Comparison of ENCODE assay signal across 8 cellular contexts in genomic region chr1:10475510-10475909, GRCh38. TPM values are rescaled to one million over a fixed set of nuclear protein-coding genes. Genes with fewer than 3 reads are reported as not detected.
DNase-seq lines count a peak whose midpoint lies in the region; ATAC-seq and TF ChIP-seq lines count a peak whose summit lies in the region.

No MANE protein-coding gene starts in this region.

- H3K4me1 ChIP-seq in DOHH2 (ENCODE audit: control insufficient read depth, low read length) (peaks cover 37% of the 10 kb centered on the region), Panc1 (ENCODE audit: control insufficient read depth, insufficient read depth, low read length) (peaks cover 17% of the 10 kb centered on the region), esophagus (ENCODE audit: control insufficient read depth in 2 of 2, insufficient read depth in 2 of 2, low read length in 1 of 2) (peaks cover 0 to 3% of the 10 kb centered on the region in 2 donors), parathyroid adenoma (no peaks in the 10 kb centered on the region)

- ATAC-seq in Panc1: no peak
- no peak for ATAC-seq in HG03045 (IDR thresholded peaks at IDR 0.05; ENCODE audit: unreplicated experiment)
- no peak for ATAC-seq in GM18861 (IDR thresholded peaks at IDR 0.05; ENCODE audit: unreplicated experiment)

- H3K9ac ChIP-seq in parathyroid adenoma: no peak overlapping the region

- TF ChIP-seq CTCF in DOHH2 (IDR thresholded peaks at IDR 0.05; ENCODE audit: low read depth, low read length, poor library complexity, severe bottlenecking) (no peak), Panc1 (IDR thresholded peaks at IDR 0.05) (no peak), parathyroid adenoma (IDR thresholded peaks at IDR 0.05) (no peak)

- peaks cover 19% of the 10 kb centered on the region for H3F3A ChIP-seq in DOHH2 (ENCODE audit: control insufficient read depth, insufficient read depth)

- H3K27me3 ChIP-seq in DOHH2 (ENCODE audit: control insufficient read depth, low read length) (no peaks in the 10 kb centered on the region), Panc1 (ENCODE audit: control insufficient read depth, insufficient read depth, low read length) (no peaks in the 10 kb centered on the region), esophagus (ENCODE audit: control insufficient read depth in 1 of 2, insufficient read depth in 2 of 2, low read length in 2 of 2) (no peaks in the 10 kb centered on the region), parathyroid adenoma (ENCODE audit: control insufficient read depth, insufficient read depth, low read length) (no peaks in the 10 kb centered on the region)

- POLR2A ChIA-PET in Panc1 (lab: Charles Lee): no interaction called here

- H2AFZ ChIP-seq in parathyroid adenoma: peak overlapping the region; percentile 52

- peak overlapping the region; percentile 93 for H3K4me3 ChIP-seq in DOHH2 (ENCODE audit: low read length)
- peak overlapping the region; percentile 82 to 89 for H3K4me3 ChIP-seq in Panc1 (ENCODE audit: low read depth in 2 of 2, low read length in 2 of 2)
- peak overlapping the region; percentile 74 to 92 for H3K4me3 ChIP-seq in esophagus (ENCODE audit: low read depth in 1 of 2, low read length in 2 of 2)
- H3K4me3 ChIP-seq in parathyroid adenoma (ENCODE audit: low read depth, low read length): peak overlapping the region; percentile 89

- no TSS peak for BruUV-seq in Panc1 (replicated peaks; lab: Mats Ljungman, UMichigan)

- peaks cover 4% of the 10 kb centered on the region; the same call in 1 of the 2 replicates for H4K20me1 ChIP-seq in DOHH2 (ENCODE audit: control insufficient read depth, insufficient read depth, low read depth, low read length)

- CTCF ChIA-PET in Panc1 (lab: Charles Lee): no interaction called here

- peak overlapping the region; percentile 5; the same call in 1 of the 2 replicates for H3K27ac ChIP-seq in DOHH2 (ENCODE audit: low read depth, low read length)
- H3K27ac ChIP-seq in Panc1 (ENCODE audit: low read length): peak overlapping the region; percentile 95
- H3K27ac ChIP-seq in esophagus (ENCODE audit: low read depth in 2 of 2, low read length in 1 of 2): peak overlapping the region; percentile 83 to 85
- H3K27ac ChIP-seq in parathyroid adenoma: peak overlapping the region; percentile 27

- H3K4me2 ChIP-seq in DOHH2 (ENCODE audit: low read length): peak overlapping the region; percentile 73
- H3K4me2 ChIP-seq in parathyroid adenoma (ENCODE audit: low read length): peak overlapping the region; percentile 75

- H3K9me3 ChIP-seq in DOHH2 (ENCODE audit: control insufficient read depth, insufficient read depth, low read length) (no peaks in the 10 kb centered on the region), Panc1 (ENCODE audit: control insufficient read depth, insufficient read depth, low read depth, low read length) (no peaks in the 10 kb centered on the region), esophagus (ENCODE audit: control insufficient read depth in 2 of 2, insufficient read depth in 1 of 2, low read depth in 1 of 2, low read length in 1 of 2) (no peaks in the 10 kb centered on the region), parathyroid adenoma (ENCODE audit: control insufficient read depth, low read length) (no peaks in the 10 kb centered on the region)

- in situ Hi-C loops in Panc1 (cut with HindIII; ENCODE audit: low pct_unique_long_range_greater_than_20kb, low sequenced_read_pairs): no loop called here

- H3K9me2 ChIP-seq in DOHH2 (replicated peaks; ENCODE audit: control insufficient read depth, low read length): no peaks in the 10 kb centered on the region

- H3K36me3 ChIP-seq in DOHH2 (ENCODE audit: control insufficient read depth, low read length) (peaks cover 9% of the 10 kb centered on the region), Panc1 (ENCODE audit: control insufficient read depth, insufficient read depth, low read length) (no peaks in the 10 kb centered on the region; the same call in 1 of the 2 replicates), esophagus (ENCODE audit: control insufficient read depth in 2 of 2, insufficient read depth in 2 of 2, low read length in 1 of 2) (no peaks in the 10 kb centered on the region), parathyroid adenoma (ENCODE audit: control insufficient read depth, insufficient read depth, low read length) (no peaks in the 10 kb centered on the region)

- H3K79me2 ChIP-seq in DOHH2 (ENCODE audit: control insufficient read depth, low read length) (peaks cover 75% of the 10 kb centered on the region), parathyroid adenoma (peaks cover 2% of the 10 kb centered on the region)

- DNase-seq in Panc1 (ENCODE audit: low read depth, low spot score): no peak
- DNase-seq in kidney glomerular epithelial cell (lab: John Stamatoyannopoulos, UW): no peak
- DNase-seq in NCI-H1417 treated with DMSO at 0.1 percent for 48 hours (lab: John Stamatoyannopoulos, UW): no peak

- intact Hi-C loops in Panc1 (cut with micrococcal nuclease; ENCODE audit: unreplicated experiment): no loop called here

- 3 to 4% methylated on average over 13 of the region's 13 CpGs for WGBS in esophagus, 2 donors

RNA-seq across cellular contexts. Expression of gene PEX14, which starts 0.8 kb away (rescaled TPM):
- total RNA-seq in Panc1 (2021; ENCODE audit: unreplicated experiment): 36.0 TPM
- polyA plus RNA-seq in Panc1 (2012; ENCODE audit: insufficient read length): 47.5 TPM
- 10 to 100 TPM; 15.4 to 15.7 TPM for polyA plus RNA-seq in esophagus

RNA-seq across cellular contexts. Expression of gene DFFA, which starts 3.2 kb away (rescaled TPM):
- total RNA-seq in Panc1 (2021; ENCODE audit: unreplicated experiment): 68.1 TPM
- 53.3 TPM for polyA plus RNA-seq in Panc1 (2012; ENCODE audit: insufficient read length)
- polyA plus RNA-seq in esophagus: 10 to 100 TPM; 11.2 to 20.0 TPM

RNA-seq across cellular contexts. Expression of gene CORT, which starts 25.7 kb away (rescaled TPM):
- 0.41 TPM for total RNA-seq in Panc1 (2021; ENCODE audit: unreplicated experiment)
- not detected for polyA plus RNA-seq in Panc1 (2012; ENCODE audit: insufficient read length)
- under 1 TPM; 0.18 to 0.20 TPM for polyA plus RNA-seq in esophagus

RNA-seq across cellular contexts. Expression of gene CENPS, which starts 45.3 kb away (rescaled TPM):
- total RNA-seq in Panc1 (2021; ENCODE audit: unreplicated experiment): 40.8 TPM
- polyA plus RNA-seq in Panc1 (2012; ENCODE audit: insufficient read length): 33.1 TPM
- 10 to 100 TPM; 15.3 to 17.8 TPM for polyA plus RNA-seq in esophagus

Comparison
In these comparisons a context has a peak if more than half of its experiments do, and no peak if none do; other contexts are left out.
1. H3K27ac ChIP-seq: peak in every context shown above with its lines; median percentile 95 in Panc1; 84 in esophagus; 27 in parathyroid adenoma; 5 in DOHH2.